Comparison of ENCODE assay signal across 10 cellular contexts in the genomic region with DNA sequence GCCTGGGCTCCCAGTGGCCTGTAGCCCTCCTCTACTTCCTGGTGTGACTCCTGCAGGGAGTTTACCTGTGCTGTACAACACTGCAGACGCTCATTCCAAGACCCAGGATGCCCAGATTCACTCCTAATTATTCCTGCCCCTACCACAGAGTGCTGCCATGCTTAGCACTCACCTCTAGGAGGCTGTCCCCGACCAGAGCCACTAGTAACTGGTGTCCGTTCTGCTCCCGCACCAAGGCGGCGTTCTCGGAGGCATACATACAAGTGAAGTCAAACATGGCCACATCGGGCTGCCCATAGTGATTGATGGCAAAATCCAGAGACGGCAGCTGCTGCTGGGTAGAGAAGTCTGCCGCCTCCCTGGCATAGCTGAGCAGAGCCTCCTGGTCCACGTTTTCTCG.
DNase-seq lines count a peak whose midpoint lies in the region; ATAC-seq and TF ChIP-seq lines count a peak whose summit lies in the region.
"Had no signal": no experiment of that assay in that cellular context is flagged by ENCODE, and none has a peak within 500 bp of the region (broad histone marks: within the 10 kb centered on the region; RNA-seq: fewer than 3 reads in every experiment).

No MANE protein-coding gene starts in this region.

- H3K27me3 ChIP-seq in KMS-11 (ENCODE audit: insufficient read depth, low read depth) (no peaks in the 10 kb centered on the region), lower lobe of right lung (ENCODE audit: low read depth) (no peaks in the 10 kb centered on the region)
- H3K27me3 ChIP-seq: BLaER1 treated with 17β-estradiol and CSF1 and Interleukin-3, amounts not matched to agents 10 nM and 100 nM had no signal

- H3K4me1 Mint-ChIP-seq in CD14-positive monocyte: no peaks in the 10 kb centered on the region

- no peak overlapping the region for H2AFZ ChIP-seq in KMS-11 (ENCODE audit: low read depth)

- H3K4me2 ChIP-seq in KMS-11: no peak overlapping the region
- H3K4me2 ChIP-seq: BLaER1 treated with 17β-estradiol and CSF1 and Interleukin-3, amounts not matched to agents 10 nM and 100 nM had no signal

- peak; percentile 25 for DNase-seq in dermis blood vessel endothelial cell
- DNase-seq in lower lobe of right lung: no peak
- no peak for DNase-seq in CD14-positive monocyte (ENCODE audit: low spot score)
- DNase-seq in activated naive CD4-positive, alpha-beta T cell (lab: John Stamatoyannopoulos, UW): no peak
- no peak for DNase-seq in SIG-M5 (lab: John Stamatoyannopoulos, UW)
- DNase-seq: Karpas-422 had no signal

- ATAC-seq in lower lobe of right lung: peak; percentile 48 to 57
- no peak for ATAC-seq in HG02763 (IDR thresholded peaks at IDR 0.05; ENCODE audit: unreplicated experiment)

- H3K27ac Mint-ChIP-seq in CD14-positive monocyte: peak overlapping the region in 1 of 7 donors; percentile 28

- intact Hi-C loops in lower lobe of right lung (cut with DNase I) (no loop called here), CD14-positive monocyte (cut with micrococcal nuclease) (no loop called here)

- H3K36me3 ChIP-seq in KMS-11 (ENCODE audit: insufficient read depth) (0 out of 2 replicates have a peak, but pooled peaks cover 5% of the 10 kb centered on the region), lower lobe of right lung (peaks cover 41% of the 10 kb centered on the region)

- no peaks in the 10 kb centered on the region for H4K20me1 ChIP-seq in KMS-11 (ENCODE audit: insufficient read depth)

- H3K9me3 ChIP-seq in lower lobe of right lung: no peaks in the 10 kb centered on the region
- H3K9me3 ChIP-seq: BLaER1 treated with 17β-estradiol and CSF1 and Interleukin-3, amounts not matched to agents 10 nM and 100 nM had no signal

- H3K27me3 Mint-ChIP-seq in CD14-positive monocyte (ENCODE audit: low read depth in 3 of 3): peaks cover 0 to 1% (median 0%) of the 10 kb centered on the region in 3 donors

- no peaks in the 10 kb centered on the region; the same call in 1 of the 2 replicates for H3K79me2 ChIP-seq in KMS-11 (ENCODE audit: insufficient read depth, low read depth)

- H3K4me3 Mint-ChIP-seq in CD14-positive monocyte: no peak overlapping the region

- H3K27ac ChIP-seq in 22Rv1 (peak overlapping the region; percentile 80), KMS-11 (no peak overlapping the region; the same call in 1 of the 2 replicates), lower lobe of right lung (no peak overlapping the region)
- H3K27ac ChIP-seq: BLaER1 treated with 17β-estradiol and CSF1 and Interleukin-3, amounts not matched to agents 10 nM and 100 nM had no signal

- peaks cover 49% of the 10 kb centered on the region for H3K4me1 ChIP-seq in KMS-11 (ENCODE audit: low read depth, poor library complexity, severe bottlenecking)
- no peaks in the 10 kb centered on the region for H3K4me1 ChIP-seq in lower lobe of right lung

- H3K4me3 ChIP-seq in KMS-11 (IDR thresholded peaks at IDR 0.05; ENCODE audit: insufficient read depth, low read depth, low read length) (no peak overlapping the region), lower lobe of right lung (no peak overlapping the region)
- H3K4me3 ChIP-seq: BLaER1 treated with 17β-estradiol and CSF1 and Interleukin-3, amounts not matched to agents 10 nM and 100 nM had no signal

- TF ChIP-seq CTCF in 22Rv1 (IDR thresholded peaks at IDR 0.05) (peak; percentile 75), KMS-11 (conservative IDR thresholded peaks at IDR 0.05; ENCODE audit: low read depth, low read length) (0 out of 2 replicates have a peak, but pooled peaks have one; percentile 24), lower lobe of right lung (IDR thresholded peaks at IDR 0.05) (peak; percentile 22), CD14-positive monocyte (IDR thresholded peaks at IDR 0.05) (no peak)

- H3K9me3 Mint-ChIP-seq in CD14-positive monocyte: no peaks in the 10 kb centered on the region

- H3K36me3 Mint-ChIP-seq in CD14-positive monocyte: peaks cover 0 to 4% of the 10 kb centered on the region in 2 donors

- no peak overlapping the region for H3K9ac ChIP-seq in KMS-11
- H3K9ac ChIP-seq: BLaER1 treated with 17β-estradiol and CSF1 and Interleukin-3, amounts not matched to agents 10 nM and 100 nM had no signal
